18 cellular contexts compared by ENCODE assay signal in the genomic region with DNA sequence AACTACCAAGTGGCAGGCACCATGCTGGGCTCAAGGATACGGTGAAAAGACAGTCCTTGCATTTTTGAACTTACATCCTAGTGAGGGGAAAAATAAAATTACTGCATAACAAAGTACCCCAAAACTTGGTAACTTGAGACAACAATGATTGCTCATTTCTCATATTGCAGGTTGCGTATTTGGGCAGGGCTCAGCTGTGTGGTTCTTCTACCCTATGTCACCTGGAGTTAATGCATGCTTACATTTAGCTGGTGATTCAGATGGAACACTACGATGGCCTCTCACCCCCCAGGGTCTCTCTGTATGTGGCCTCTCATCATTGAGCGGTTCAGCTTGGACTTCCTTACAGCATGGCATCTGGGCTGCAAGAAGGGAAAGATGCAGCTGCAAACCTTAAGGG.
A peak's percentile ranks its signal among the peaks of the same experiment; 100 is the strongest.
DNase-seq lines count a peak whose midpoint lies in the region; ATAC-seq and TF ChIP-seq lines count a peak whose summit lies in the region.
"Had no signal": no experiment of that assay in that cellular context is flagged by ENCODE, and none has a peak within 500 bp of the region (broad histone marks: within the 10 kb centered on the region; RNA-seq: fewer than 3 reads in every experiment).

No MANE protein-coding gene starts in this region.

- H3K36me3 ChIP-seq in GM23338 (ENCODE audit: insufficient read depth), result 0 out of 2 replicates have a peak, but pooled peaks cover 4% of the 10 kb centered on the region
- H3K36me3 ChIP-seq: BE2C, BLaER1 had no signal

- DNase-seq in NCI-H2171 treated with DMSO at 0.1 percent for 48 hours (lab: John Stamatoyannopoulos, UW) (peak; percentile 19), NCI-H2171 (lab: John Stamatoyannopoulos, UW) (no peak), COLO668 (lab: John Stamatoyannopoulos, UW; ENCODE audit: unreplicated experiment) (peak; percentile 31), GM23338 (ENCODE audit: low spot score) (no peak)
- no peak for DNase-seq in activated CD4-positive, alpha-beta T cell treated with anti-CD3 and anti-CD28 coated beads, Interleukin-2, amount 50 U/mL, for 1 hour
- DNase-seq: 8988T; ACHN; BE2C; C1 segment of cervical spinal cord; Caco-2; Calu3; CD4-positive, alpha-beta memory T cell; CD4-positive, CD25-positive, alpha-beta regulatory T cell; CD8-positive, alpha-beta memory T cell; GF-D8 had no signal

- H3K79me2 ChIP-seq in GM23338 (replicated peaks; ENCODE audit: insufficient read depth), result no peaks in the 10 kb centered on the region

- no peak overlapping the region for H3K4me3 Mint-ChIP-seq in GM23338
- H3K4me3 Mint-ChIP-seq: CD14-positive monocyte; CD4-positive, alpha-beta memory T cell; CD4-positive, CD25-positive, alpha-beta regulatory T cell; CD8-positive, alpha-beta memory T cell had no signal

- H3K4me1 Mint-ChIP-seq in GM23338, result no peaks in the 10 kb centered on the region; the same call in 2 of the 3 replicates
- H3K4me1 Mint-ChIP-seq: CD14-positive monocyte; CD4-positive, alpha-beta memory T cell; CD4-positive, CD25-positive, alpha-beta regulatory T cell; CD8-positive, alpha-beta memory T cell had no signal

- TF ChIP-seq CTCF in GM23338 (conservative IDR thresholded peaks at IDR 0.05; ENCODE audit: low read depth in 2 of 2), result no peak

- H3K27ac ChIP-seq in GM23338 (ENCODE audit: low read depth), result no peak overlapping the region
- H3K27ac ChIP-seq: BLaER1 had no signal

- no peak overlapping the region for H3K4me3 ChIP-seq in GM23338
- H3K4me3 ChIP-seq: BLaER1 had no signal

- H3K36me3 Mint-ChIP-seq in GM23338 (ENCODE audit: low read depth), result no peaks in the 10 kb centered on the region
- H3K36me3 Mint-ChIP-seq: CD14-positive monocyte; CD4-positive, alpha-beta memory T cell; CD4-positive, CD25-positive, alpha-beta regulatory T cell; CD8-positive, alpha-beta memory T cell had no signal

- peaks cover 4% of the 10 kb centered on the region for H3K27me3 Mint-ChIP-seq in GM23338 (ENCODE audit: insufficient read depth, low read depth, poor library complexity)
- H3K27me3 Mint-ChIP-seq: CD4-positive, CD25-positive, alpha-beta regulatory T cell had no signal

- no peak overlapping the region for H3K4me2 ChIP-seq in GM23338
- H3K4me2 ChIP-seq: BLaER1 had no signal

- no peak overlapping the region for H3K27ac Mint-ChIP-seq in GM23338
- H3K27ac Mint-ChIP-seq: CD4-positive, alpha-beta memory T cell; CD4-positive, CD25-positive, alpha-beta regulatory T cell; CD8-positive, alpha-beta memory T cell had no signal

- no peak overlapping the region for H2AFZ ChIP-seq in GM23338

- no peaks in the 10 kb centered on the region for H4K20me1 ChIP-seq in GM23338 (replicated peaks; ENCODE audit: insufficient read depth)
- H4K20me1 ChIP-seq: BLaER1 had no signal

- no peaks in the 10 kb centered on the region for H3F3A ChIP-seq in GM23338 (replicated peaks; ENCODE audit: low read depth)

- H3K9me2 ChIP-seq in GM23338 (ENCODE audit: insufficient read depth), result no peaks in the 10 kb centered on the region

- H3K27me3 ChIP-seq in GM23338 (ENCODE audit: insufficient read depth), result no peaks in the 10 kb centered on the region

- ATAC-seq in GM23338 (no peak), GM21717 (IDR thresholded peaks at IDR 0.05; ENCODE audit: unreplicated experiment) (no peak)

- H3K9me3 Mint-ChIP-seq in GM23338, result peaks cover 11% of the 10 kb centered on the region

- no peaks in the 10 kb centered on the region for H3K4me1 ChIP-seq in GM23338 (ENCODE audit: insufficient read depth)
- H3K4me1 ChIP-seq: BE2C, BLaER1, Caco-2 had no signal

TF ChIP-seq in GM23338, 12 proteins besides CTCF, POLR2A, EP300 and RAD21:
- TF ChIP-seq POLR2AphosphoS5 (IDR thresholded peaks at IDR 0.05; ENCODE audit: low read depth), result no peak
- TF ChIP-seq ZNF331 (CRISPR knock-in tag; IDR thresholded peaks at IDR 0.05; ENCODE audit: low read depth), result peak; percentile 85

Comparison
In these comparisons a context has a peak if more than half of its experiments do, and no peak if none do; other contexts are left out.
1. DNase-seq: peak in NCI-H2171 treated with DMSO at 0.1 percent for 48 hours (single experiment) and COLO668 (single experiment); none in NCI-H2171 (single experiment), GM23338 (single experiment) and activated CD4-positive, alpha-beta T cell treated with anti-CD3 and anti-CD28 coated beads, Interleukin-2, amount 50 U/mL, for 1 hour (single experiment).